12 cellular contexts compared by ENCODE assay signal in the genomic region with DNA sequence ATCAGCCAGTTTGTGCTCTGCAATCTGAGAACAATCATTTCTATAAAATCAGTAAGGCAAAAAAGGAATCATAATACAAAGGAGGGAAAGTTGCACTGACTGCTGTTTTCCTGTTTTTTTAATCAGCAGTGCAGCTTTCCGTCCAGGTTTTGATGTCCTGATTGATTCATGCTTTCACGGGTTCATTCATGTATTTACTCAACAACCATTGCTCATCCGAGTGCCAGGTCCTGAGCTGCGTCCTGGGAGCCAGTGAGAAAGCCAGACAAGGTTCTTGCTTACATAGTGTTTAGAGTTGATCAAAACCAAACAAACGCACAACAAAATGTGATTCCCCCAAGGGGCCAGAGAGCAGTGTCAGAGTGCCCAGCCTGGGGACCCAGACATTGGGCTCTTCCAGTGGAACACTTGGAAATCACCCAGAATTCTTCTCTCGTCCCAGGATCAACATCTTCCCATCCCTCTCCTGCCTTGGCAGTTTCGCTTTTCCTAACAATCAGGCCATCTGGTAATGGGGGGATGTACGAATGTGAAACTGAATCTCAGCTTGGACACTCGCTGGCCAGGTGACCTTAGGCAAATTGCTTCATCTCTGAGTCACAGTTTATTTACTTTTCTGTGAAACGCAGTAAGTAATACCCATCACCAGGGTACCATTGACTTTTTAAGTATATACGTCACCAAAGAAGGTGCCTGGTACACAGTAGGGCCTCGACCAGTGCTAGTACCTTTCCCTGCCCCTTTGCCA. TPM values are rescaled to one million over a fixed set of nuclear protein-coding genes. Genes with fewer than 3 reads are reported as not detected.
A peak's percentile ranks its signal among the peaks of the same experiment; 100 is the strongest.
DNase-seq lines count a peak whose midpoint lies in the region; ATAC-seq and TF ChIP-seq lines count a peak whose summit lies in the region.
"Had no signal": no experiment of that assay in that cellular context is flagged by ENCODE, and none has a peak within 500 bp of the region (broad histone marks: within the 10 kb centered on the region; RNA-seq: fewer than 3 reads in every experiment).

No MANE protein-coding gene starts in this region.

- ATAC-seq in right cardiac atrium (no peak), GM21737 (IDR thresholded peaks at IDR 0.05; ENCODE audit: unreplicated experiment) (no peak)

- H3K9me3 ChIP-seq in right atrium auricular region = no peaks in the 10 kb centered on the region
- no peaks in the 10 kb centered on the region for H3K9me3 ChIP-seq in right cardiac atrium (ENCODE audit: control insufficient read depth, low read length)
- no peaks in the 10 kb centered on the region for H3K9me3 ChIP-seq in adipocyte (ENCODE audit: control insufficient read depth, low read length)
- H3K9me3 ChIP-seq: thyroid gland had no signal

- no peak for TF ChIP-seq CTCF in right atrium auricular region (IDR thresholded peaks at IDR 0.05)

- H3K27me3 ChIP-seq in right atrium auricular region = no peaks in the 10 kb centered on the region
- H3K27me3 ChIP-seq in right cardiac atrium (ENCODE audit: control insufficient read depth, insufficient read depth) = no peaks in the 10 kb centered on the region
- peaks cover 69% of the 10 kb centered on the region for H3K27me3 ChIP-seq in adipocyte (replicated peaks; ENCODE audit: control insufficient read depth, insufficient read depth, low read length)
- H3K27me3 ChIP-seq: thyroid gland had no signal

- H3K4me1 ChIP-seq in right atrium auricular region (peaks cover 0 to 49% of the 10 kb centered on the region in 2 donors), right cardiac atrium (ENCODE audit: control insufficient read depth, insufficient read depth, low read length) (no peaks in the 10 kb centered on the region), adipocyte (ENCODE audit: control insufficient read depth, insufficient read depth, low read length) (peaks cover 8% of the 10 kb centered on the region)
- H3K4me1 ChIP-seq: thyroid gland had no signal

- peak overlapping the region; percentile 56 to 68 for H3K27ac ChIP-seq in right atrium auricular region
- H3K27ac ChIP-seq in right cardiac atrium (ENCODE audit: low read length) = no peak overlapping the region
- H3K27ac ChIP-seq: thyroid gland, VCaP had no signal

- H3K4me3 ChIP-seq in right atrium auricular region (no peak overlapping the region), right cardiac atrium (ENCODE audit: low read length) (no peak overlapping the region), adipocyte (ENCODE audit: low read length) (no peak overlapping the region)
- H3K4me3 ChIP-seq: thyroid gland had no signal

- intact Hi-C loops in right cardiac atrium (cut with DNase I) = no loop called here

- 54% methylated on average over 12 of the region's 12 CpGs for WGBS in right cardiac atrium

- H3K9ac ChIP-seq in adipocyte (ENCODE audit: low read length) = no peak overlapping the region

- DNase-seq in right atrium auricular region (ENCODE audit: low spot score) (no peak), right cardiac atrium (no peak), adipocyte (ENCODE audit: low read depth) (peak; percentile 71), glomerular visceral epithelial cell (ENCODE audit: extremely low spot score) (peak; percentile 51), NCI-H345 treated with DMSO at 0.1 percent for 48 hours (lab: John Stamatoyannopoulos, UW; ENCODE audit: unreplicated experiment) (no peak), NCI-H226 (no peak)
- DNase-seq in activated effector memory CD4-positive, alpha-beta T cell treated with Interleukin-2 at 50 U/mL for 16 hours = no peak
- DNase-seq: anterior cingulate cortex; CD4-positive, CD25-positive, alpha-beta regulatory T cell; thyroid gland had no signal

- H3K36me3 ChIP-seq in right atrium auricular region = no peaks in the 10 kb centered on the region
- no peaks in the 10 kb centered on the region for H3K36me3 ChIP-seq in adipocyte (ENCODE audit: control insufficient read depth, insufficient read depth, low read length, severe bottlenecking)
- H3K36me3 ChIP-seq: thyroid gland had no signal

RNA-seq across cellular contexts. Expression of gene C1QL1, which starts 13.3 kb away (rescaled TPM):
- total RNA-seq in right atrium auricular region = 1 to 10 TPM; 1.6 to 3.6 TPM
- total RNA-seq in right cardiac atrium = 1 to 10 TPM in 3 of 4 donors, under 1 TPM in 1; 0.81 to 1.7 (median 1.6) TPM
- 2.0 TPM for polyA plus RNA-seq in right cardiac atrium
- total RNA-seq: CD4-positive, CD25-positive, alpha-beta regulatory T cell had no signal
- polyA plus RNA-seq: CD4-positive, CD25-positive, alpha-beta regulatory T cell had no signal

RNA-seq across cellular contexts. Expression of gene KIF18B, which starts 33.8 kb away (rescaled TPM):
- total RNA-seq in right atrium auricular region (under 1 TPM; 0.12 to 0.44 TPM), right cardiac atrium (1 to 10 TPM in 3 of 4 donors, under 1 TPM in 1; 0.08 to 1.4 (median 1.1) TPM)
- polyA plus RNA-seq in right cardiac atrium = 0.25 TPM

Comparison
In these comparisons a context has a peak if more than half of its experiments do, and no peak if none do; other contexts are left out.
1. DNase-seq: peak in adipocyte (single experiment) and glomerular visceral epithelial cell (single experiment); none in right atrium auricular region (single experiment), right cardiac atrium (0 of 3), activated effector memory CD4-positive, alpha-beta T cell treated with Interleukin-2 at 50 U/mL for 16 hours (single experiment), NCI-H345 treated with DMSO at 0.1 percent for 48 hours (single experiment) and NCI-H226 (single experiment).